ENCODE assay signal across 8 cellular contexts in genomic region chr9:90815183-90815943, GRCh38. TPM values are rescaled to one million over a fixed set of nuclear protein-coding genes. Genes with fewer than 3 reads are reported as not detected.
DNase-seq lines count a peak whose midpoint lies in the region; ATAC-seq and TF ChIP-seq lines count a peak whose summit lies in the region.

No MANE protein-coding gene starts in this region.

- DNase-seq in Peyer's patch (peak in 2 of 3 donors; percentile 83 to 86), mesendoderm (peak; percentile 10), COR-L47 (lab: John Stamatoyannopoulos, UW) (no peak), HFFc6 (no peak), GM10266 (ENCODE audit: extremely low spot score) (no peak)

- H2AK5ac ChIP-seq in mesendoderm (ENCODE audit: low read length): no peak overlapping the region

- peak overlapping the region; percentile 66 for H3K4me3 ChIP-seq in DOHH2 (ENCODE audit: low read length)
- no peak overlapping the region for H3K4me3 ChIP-seq in Peyer's patch
- H3K4me3 ChIP-seq in mesendoderm (ENCODE audit: low read length): no peak overlapping the region

- peaks cover 46% of the 10 kb centered on the region for H3F3A ChIP-seq in DOHH2 (ENCODE audit: control insufficient read depth, insufficient read depth)

- H3K23ac ChIP-seq in mesendoderm (ENCODE audit: low read length): no peak overlapping the region

- H3K9me3 ChIP-seq in DOHH2 (ENCODE audit: control insufficient read depth, insufficient read depth, low read length) (peaks cover 18% of the 10 kb centered on the region), Peyer's patch (no peaks in the 10 kb centered on the region)

- H4K5ac ChIP-seq in mesendoderm (ENCODE audit: low read length): no peak overlapping the region

- H3K56ac ChIP-seq in mesendoderm (ENCODE audit: low read length): peak overlapping the region; percentile 15

- no peaks in the 10 kb centered on the region for H3K27me3 Mint-ChIP-seq in HFFc6 (ENCODE audit: insufficient read depth)

- no peaks in the 10 kb centered on the region for H3K4me1 Mint-ChIP-seq in HFFc6 (ENCODE audit: low read depth)

- no peak overlapping the region for H2BK5ac ChIP-seq in mesendoderm (ENCODE audit: low read length)

- no peaks in the 10 kb centered on the region for H3K9me2 ChIP-seq in DOHH2 (replicated peaks; ENCODE audit: control insufficient read depth, low read length)

- no peak overlapping the region for H2BK120ac ChIP-seq in mesendoderm (ENCODE audit: low read depth, low read length)

- H3K4me2 ChIP-seq in DOHH2 (ENCODE audit: low read length) (peak overlapping the region; percentile 92), mesendoderm (ENCODE audit: low read length) (no peak overlapping the region)

- H4K20me1 ChIP-seq in DOHH2 (ENCODE audit: control insufficient read depth, insufficient read depth, low read depth, low read length): no peaks in the 10 kb centered on the region

- H2BK15ac ChIP-seq in mesendoderm (replicated peaks; ENCODE audit: low read depth): no peak overlapping the region

- WGBS in mesendoderm (ENCODE audit: extremely low coverage, insufficient coverage, low lambda C conversion rate): no CpG with 5 or more reads among the region's 13 CpGs

- no peak overlapping the region for H3K4ac ChIP-seq in mesendoderm (ENCODE audit: low read depth, low read length)

- peak overlapping the region; percentile 93 for H3K27ac ChIP-seq in DOHH2 (ENCODE audit: low read depth, low read length)
- H3K27ac ChIP-seq in Peyer's patch: peak overlapping the region in 1 of 4 donors; percentile 72
- H3K27ac ChIP-seq in mesendoderm (ENCODE audit: low read depth, low read length): no peak overlapping the region

- no peak for TF ChIP-seq POLR2A in Peyer's patch (IDR thresholded peaks at IDR 0.05)

- H3K9me3 Mint-ChIP-seq in HFFc6: peaks cover 12% of the 10 kb centered on the region

- H3K36me3 ChIP-seq in DOHH2 (ENCODE audit: control insufficient read depth, low read length) (peaks cover 93% of the 10 kb centered on the region), Peyer's patch (no peaks in the 10 kb centered on the region), mesendoderm (ENCODE audit: control insufficient read depth, insufficient read depth, low read length) (no peaks in the 10 kb centered on the region)

- no peak overlapping the region for H4K8ac ChIP-seq in mesendoderm (ENCODE audit: low read depth, low read length)

- no peak overlapping the region for H3K9ac ChIP-seq in mesendoderm (ENCODE audit: low read length)

- peak; percentile 47 for ATAC-seq in GM21786 (IDR thresholded peaks at IDR 0.05; ENCODE audit: unreplicated experiment)
- no peak for ATAC-seq in HG03097 (IDR thresholded peaks at IDR 0.05; ENCODE audit: low FRiP score, unreplicated experiment)

- H3K4me1 ChIP-seq in DOHH2 (ENCODE audit: control insufficient read depth, low read length): peaks cover 91% of the 10 kb centered on the region
- H3K4me1 ChIP-seq in Peyer's patch: peaks cover 0 to 5% (median 2%) of the 10 kb centered on the region in 4 donors
- no peaks in the 10 kb centered on the region for H3K4me1 ChIP-seq in mesendoderm (ENCODE audit: control insufficient read depth, low read depth, low read length)

- no peak overlapping the region for H3K27ac Mint-ChIP-seq in HFFc6

- no peak overlapping the region for H3K18ac ChIP-seq in mesendoderm (ENCODE audit: low read length)

- peaks cover 100% of the 10 kb centered on the region for H3K79me2 ChIP-seq in DOHH2 (ENCODE audit: control insufficient read depth, low read length)
- no peaks in the 10 kb centered on the region for H3K79me2 ChIP-seq in mesendoderm (ENCODE audit: control insufficient read depth, insufficient read depth, low read length)

- no peak overlapping the region for H3K4me3 Mint-ChIP-seq in HFFc6

- H3K27me3 ChIP-seq in DOHH2 (ENCODE audit: control insufficient read depth, low read length) (no peaks in the 10 kb centered on the region), Peyer's patch (no peaks in the 10 kb centered on the region), mesendoderm (ENCODE audit: insufficient read depth, low read length, poor library complexity) (no peaks in the 10 kb centered on the region)

- TF ChIP-seq CTCF in DOHH2 (IDR thresholded peaks at IDR 0.05; ENCODE audit: low read depth, low read length, poor library complexity, severe bottlenecking): no peak
- no peak for TF ChIP-seq CTCF in Peyer's patch (IDR thresholded peaks at IDR 0.05)
- no peak for TF ChIP-seq CTCF in HFFc6 (IDR thresholded peaks at IDR 0.05)
- no peak for TF ChIP-seq CTCF in GM10266 (IDR thresholded peaks at IDR 0.05; ENCODE audit: control insufficient read depth, insufficient read depth, low read depth, missing control alignments)

- no peaks in the 10 kb centered on the region for H3K36me3 Mint-ChIP-seq in HFFc6 (ENCODE audit: low read depth)

- no peaks in the 10 kb centered on the region for H3K79me1 ChIP-seq in mesendoderm (ENCODE audit: low read length)

RNA-seq across cellular contexts. Expression of gene SYK, which starts 13.7 kb away (rescaled TPM):
- 10 to 100 TPM; 48.7 to 81.7 (median 60.0) TPM for total RNA-seq in Peyer's patch
- 2.3 TPM for polyA plus RNA-seq in mesendoderm (2013, experiment 1 of 2)
- polyA plus RNA-seq in mesendoderm (2013, experiment 2 of 2): 2.5 TPM
- not detected for total RNA-seq in HFFc6 (2021; fragmentation: NEBNext Ultra II Directional; extraction: Animal tissue kit (Norgen Biotek cat#: 25700))

Comparison
In these comparisons a context has a peak if more than half of its experiments do, and no peak if none do; other contexts are left out.
1. DNase-seq: peak in Peyer's patch (2 of 3) and mesendoderm (single experiment); none in COR-L47 (single experiment), HFFc6 (single experiment) and GM10266 (single experiment).
2. RNA of gene SYK, which starts 13.7 kb away (total RNA-seq): 48.7 to 81.7 TPM in Peyer's patch; not detected in HFFc6; every median in the first group is over 10 times any median in the second.